12 cellular contexts compared by ENCODE assay signal in the genomic region with DNA sequence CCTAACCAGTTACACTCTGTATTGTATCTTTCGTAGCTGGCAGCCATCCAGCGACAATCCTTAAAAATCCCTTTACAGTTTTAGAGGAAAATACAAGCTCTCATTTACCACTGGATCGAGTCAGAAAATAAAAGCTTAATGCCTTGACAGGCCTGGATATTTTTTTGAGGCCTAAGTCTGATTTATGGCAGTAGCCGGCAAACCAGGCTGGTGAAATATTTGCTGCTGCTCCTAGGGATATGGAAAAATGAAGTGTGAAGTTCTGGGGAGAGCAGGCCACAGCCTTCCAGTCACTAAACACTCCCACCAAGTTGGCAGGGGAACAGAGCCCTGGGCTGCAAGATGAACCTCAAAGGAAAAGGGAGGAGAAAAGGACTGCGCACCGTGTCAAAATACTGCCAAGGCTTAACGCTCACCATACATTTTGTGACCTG.
DNase-seq lines count a peak whose midpoint lies in the region; ATAC-seq and TF ChIP-seq lines count a peak whose summit lies in the region.
"Had no signal": no experiment of that assay in that cellular context is flagged by ENCODE, and none has a peak within 500 bp of the region (broad histone marks: within the 10 kb centered on the region; RNA-seq: fewer than 3 reads in every experiment).

No MANE protein-coding gene starts in this region.

- H3K27me3 Mint-ChIP-seq in activated CD4-positive, alpha-beta T cell treated with anti-CD3 and anti-CD28 coated beads for 36 hours, result no peaks in the 10 kb centered on the region
- H3K27me3 Mint-ChIP-seq in activated CD8-positive, alpha-beta T cell treated with anti-CD3 and anti-CD28 coated beads, Interleukin-2, amount 10 ng/mL, durations not matched to agents 7 days and 5 days (ENCODE audit: low read depth), result peaks cover 1% of the 10 kb centered on the region
- H3K27me3 Mint-ChIP-seq: dendritic cell treated with granulocyte-macrophage colony-stimulating factor and Interleukin-4, amounts not matched to agents 40 ng/mL and 50 ng/mL, for 4 days had no signal

- peak overlapping the region; percentile 80 for H3K27ac Mint-ChIP-seq in activated CD4-positive, alpha-beta T cell treated with anti-CD3 and anti-CD28 coated beads for 36 hours
- H3K27ac Mint-ChIP-seq in activated CD8-positive, alpha-beta T cell treated with anti-CD3 and anti-CD28 coated beads, Interleukin-2, amount 10 ng/mL, durations not matched to agents 7 days and 5 days, result no peak overlapping the region
- H3K27ac Mint-ChIP-seq: dendritic cell treated with granulocyte-macrophage colony-stimulating factor and Interleukin-4, amounts not matched to agents 40 ng/mL and 50 ng/mL, for 4 days had no signal

- 31 to 41% methylated on average over 7 of the region's 7 CpGs for WGBS in testis, 2 donors

- H3K36me3 Mint-ChIP-seq in activated CD4-positive, alpha-beta T cell treated with anti-CD3 and anti-CD28 coated beads for 36 hours (ENCODE audit: low read depth), result no peaks in the 10 kb centered on the region
- no peaks in the 10 kb centered on the region for H3K36me3 Mint-ChIP-seq in activated CD8-positive, alpha-beta T cell treated with anti-CD3 and anti-CD28 coated beads, Interleukin-2, amount 10 ng/mL, durations not matched to agents 7 days and 5 days (ENCODE audit: low read depth)

- no peak for TF ChIP-seq POLR2A in testis (IDR thresholded peaks at IDR 0.05)

- no peak for TF ChIP-seq CTCF in testis (IDR thresholded peaks at IDR 0.05)

- intact Hi-C loops in activated CD4-positive, alpha-beta T cell treated with anti-CD3 and anti-CD28 coated beads for 36 hours (cut with DNase I, micrococcal nuclease), result loop anchor here (2.0 to 5.0 kb wide), 3 partner anchors 120 to 332 kb away; no protein-coding TSS in a partner anchor
- intact Hi-C loops in testis (cut with DNase I; ENCODE audit: low total_unique reads), result no loop called here

- no peak overlapping the region for H3K27ac ChIP-seq in testis

- no peak overlapping the region for H3K4me3 Mint-ChIP-seq in activated CD4-positive, alpha-beta T cell treated with anti-CD3 and anti-CD28 coated beads for 36 hours
- H3K4me3 Mint-ChIP-seq in activated CD8-positive, alpha-beta T cell treated with anti-CD3 and anti-CD28 coated beads, Interleukin-2, amount 10 ng/mL, durations not matched to agents 7 days and 5 days, result no peak overlapping the region
- H3K4me3 Mint-ChIP-seq: dendritic cell treated with granulocyte-macrophage colony-stimulating factor and Interleukin-4, amounts not matched to agents 40 ng/mL and 50 ng/mL, for 4 days had no signal

- CTCF ChIA-PET in activated CD4-positive, alpha-beta T cell treated with anti-CD3 and anti-CD28 coated beads for 36 hours (lab: Charles Lee), result interaction anchor here (1.5 to 1.6 kb wide), 2 partner anchors 43 to 188 kb away, joined by 3 read pairs; no protein-coding TSS in a partner anchor
- CTCF ChIA-PET in activated CD8-positive, alpha-beta T cell treated with anti-CD3 and anti-CD28 coated beads, Interleukin-2, amount 10 ng/mL, durations not matched to agents 7 days and 5 days (lab: Charles Lee), result no interaction called here

- peaks cover 80% of the 10 kb centered on the region for H3K4me1 Mint-ChIP-seq in activated CD4-positive, alpha-beta T cell treated with anti-CD3 and anti-CD28 coated beads for 36 hours
- peaks cover 67% of the 10 kb centered on the region for H3K4me1 Mint-ChIP-seq in activated CD8-positive, alpha-beta T cell treated with anti-CD3 and anti-CD28 coated beads, Interleukin-2, amount 10 ng/mL, durations not matched to agents 7 days and 5 days (ENCODE audit: low read depth)

- no peaks in the 10 kb centered on the region for H3K27me3 ChIP-seq in testis

- peaks cover 8% of the 10 kb centered on the region for H3K4me1 ChIP-seq in testis

- no peaks in the 10 kb centered on the region for H3K9me3 ChIP-seq in testis

- H3K9me3 Mint-ChIP-seq in activated CD4-positive, alpha-beta T cell treated with anti-CD3 and anti-CD28 coated beads for 36 hours (ENCODE audit: low read depth), result no peaks in the 10 kb centered on the region
- H3K9me3 Mint-ChIP-seq in activated CD8-positive, alpha-beta T cell treated with anti-CD3 and anti-CD28 coated beads, Interleukin-2, amount 10 ng/mL, durations not matched to agents 7 days and 5 days (ENCODE audit: insufficient read depth), result no peaks in the 10 kb centered on the region
- H3K9me3 Mint-ChIP-seq: dendritic cell treated with granulocyte-macrophage colony-stimulating factor and Interleukin-4, amounts not matched to agents 40 ng/mL and 50 ng/mL, for 4 days had no signal

- ATAC-seq in activated CD4-positive, alpha-beta T cell treated with anti-CD3 and anti-CD28 coated beads for 36 hours, result no peak
- ATAC-seq in activated CD8-positive, alpha-beta T cell treated with anti-CD3 and anti-CD28 coated beads, Interleukin-2, amount 10 ng/mL, durations not matched to agents 7 days and 5 days, result no peak

- no peak overlapping the region for H3K4me3 ChIP-seq in testis

- H3K36me3 ChIP-seq in testis (ENCODE audit: low read depth, missing control alignments), result no peaks in the 10 kb centered on the region

- POLR2A ChIA-PET in activated CD4-positive, alpha-beta T cell treated with anti-CD3 and anti-CD28 coated beads for 36 hours (lab: Charles Lee), result no interaction called here
- POLR2A ChIA-PET in activated CD8-positive, alpha-beta T cell treated with anti-CD3 and anti-CD28 coated beads, Interleukin-2, amount 10 ng/mL, durations not matched to agents 7 days and 5 days (lab: Charles Lee), result no interaction called here

- DNase-seq in activated CD4-positive, alpha-beta T cell treated with anti-CD3 and anti-CD28 coated beads for 36 hours, result no peak
- DNase-seq in activated CD4-positive, alpha-beta T cell treated with anti-CD3 and anti-CD28 coated beads for 1 hour, result no peak
- peak; percentile 14 for DNase-seq in activated CD8-positive, alpha-beta T cell treated with anti-CD3 and anti-CD28 coated beads, Interleukin-2, amount 10 ng/mL, durations not matched to agents 7 days and 5 days
- peak; percentile 27 for DNase-seq in iris pigment epithelial cell (ENCODE audit: low read depth)
- peak; percentile 51 for DNase-seq in testis
- no peak for DNase-seq in SKM-1 treated with dmso at 0.1 percent for 144 hours (lab: John Stamatoyannopoulos, UW; ENCODE audit: unreplicated experiment)
- no peak for DNase-seq in NCI-H1092 treated with DMSO at 0.1 percent for 48 hours (lab: John Stamatoyannopoulos, UW)
- no peak for DNase-seq in central memory CD4-positive, alpha-beta T cell
- DNase-seq: activated CD8-positive, alpha-beta memory T cell treated with anti-CD3 and anti-CD28 coated beads, Interleukin-2, amount 50 U/mL, for 4 hours; GF-D8; occipital lobe had no signal

Comparison
In these comparisons a context has a peak if more than half of its experiments do, and no peak if none do; other contexts are left out.
1. DNase-seq: peak in activated CD8-positive, alpha-beta T cell treated with anti-CD3 and anti-CD28 coated beads, Interleukin-2, amount 10 ng/mL, durations not matched to agents 7 days and 5 days (single experiment), iris pigment epithelial cell (single experiment) and testis (single experiment); none in activated CD4-positive, alpha-beta T cell treated with anti-CD3 and anti-CD28 coated beads for 36 hours (single experiment), activated CD4-positive, alpha-beta T cell treated with anti-CD3 and anti-CD28 coated beads for 1 hour (single experiment), SKM-1 treated with dmso at 0.1 percent for 144 hours (single experiment), NCI-H1092 treated with DMSO at 0.1 percent for 48 hours (single experiment) and central memory CD4-positive, alpha-beta T cell (single experiment).